Comparison of ENCODE assay signal across 21 cellular contexts in genomic region chr3:63370094-63370493, GRCh38.
"Had no signal": no experiment of that assay in that cellular context is flagged by ENCODE, and none has a peak within 500 bp of the region (broad histone marks: within the 10 kb centered on the region; RNA-seq: fewer than 3 reads in every experiment).

No MANE protein-coding gene starts in this region.

- H3K9me3 ChIP-seq: ovary, right atrium auricular region, right lobe of liver, uterus had no signal

- H3K27me3 Mint-ChIP-seq: progenitor cell of endocrine pancreas; stimulated activated memory B cell treated with anti-CD40 and anti-IgM and Interleukin-4, amounts not matched to agents 10 μg/mL and 1 μg/mL and 100 μg/mL, for 72 hours had no signal

- H3K4me1 Mint-ChIP-seq: naive B cell; natural killer cell; stimulated activated memory B cell treated with anti-CD40 and anti-IgM and Interleukin-4, amounts not matched to agents 10 μg/mL and 1 μg/mL and 100 μg/mL, for 72 hours; stimulated activated naive CD8-positive, alpha-beta T cell treated with anti-CD3 and anti-CD28 coated beads, Interleukin-15, amount 100 ng/mL, for 72 hours had no signal

- DNase-seq: islet precursor cell; left ventricle myocardium inferior; mesendoderm; naive B cell; natural killer cell; nephron progenitor cell; ovary; right lobe of liver; stimulated activated CD4-positive, alpha-beta T cell treated with anti-CD3 and anti-CD28 coated beads, Interleukin-1b, Interleukin-23, amount 100 ng/mL, for 48 hours; stimulated activated CD4-positive, alpha-beta T cell treated with anti-CD3 and anti-CD28 coated beads, Interleukin-2, amount 100 ng/mL, for 48 hours; stimulated activated CD4-positive, alpha-beta T cell treated with anti-CD3 and anti-CD28 coated beads, Interleukin-4, amount 100 ng/mL, for 4 hours; stimulated activated CD8-positive, alpha-beta memory T cell treated with anti-CD3 and anti-CD28 coated beads, Interleukin-4, amount 100 ng/mL, for 48 hours; stimulated activated naive CD4-positive, alpha-beta T cell treated with Interleukin-2 at 50 U/mL for 16 hours; stimulated activated naive CD8-positive, alpha-beta T cell treated with anti-CD3 and anti-CD28 coated beads, Interleukin-15, amount 100 ng/mL, for 72 hours; substantia nigra; uterus had no signal

- H3K4me3 Mint-ChIP-seq: mesothelial cell of epicardium; naive B cell; natural killer cell; nephron progenitor cell; stimulated activated memory B cell treated with anti-CD40 and anti-IgM and Interleukin-4, amounts not matched to agents 10 μg/mL and 1 μg/mL and 100 μg/mL, for 72 hours; stimulated activated naive CD8-positive, alpha-beta T cell treated with anti-CD3 and anti-CD28 coated beads, Interleukin-15, amount 100 ng/mL, for 72 hours; type B pancreatic cell had no signal

- ATAC-seq: natural killer cell; right lobe of liver; stimulated activated memory B cell treated with anti-CD40 and anti-IgM and Interleukin-4, amounts not matched to agents 10 μg/mL and 1 μg/mL and 100 μg/mL, for 72 hours; stimulated activated naive CD8-positive, alpha-beta T cell treated with anti-CD3 and anti-CD28 coated beads, Interleukin-15, amount 100 ng/mL, for 72 hours had no signal

- H3K36me3 Mint-ChIP-seq: mesothelial cell of epicardium; naive B cell; natural killer cell; stimulated activated memory B cell treated with anti-CD40 and anti-IgM and Interleukin-4, amounts not matched to agents 10 μg/mL and 1 μg/mL and 100 μg/mL, for 72 hours; type B pancreatic cell had no signal

- H3K27ac Mint-ChIP-seq: mesothelial cell of epicardium; naive B cell; natural killer cell; nephron progenitor cell; progenitor cell of endocrine pancreas; stimulated activated memory B cell treated with anti-CD40 and anti-IgM and Interleukin-4, amounts not matched to agents 10 μg/mL and 1 μg/mL and 100 μg/mL, for 72 hours; stimulated activated naive CD8-positive, alpha-beta T cell treated with anti-CD3 and anti-CD28 coated beads, Interleukin-15, amount 100 ng/mL, for 72 hours; type B pancreatic cell had no signal
